8 cellular contexts compared by ENCODE assay signal in genomic region chr9:2014696-2015580, GRCh38. TPM values are rescaled to one million over a fixed set of nuclear protein-coding genes. Genes with fewer than 3 reads are reported as not detected.
DNase-seq lines count a peak whose midpoint lies in the region; ATAC-seq and TF ChIP-seq lines count a peak whose summit lies in the region.

Gene SMARCA2 (plus strand): TSS chr9:2015347. CDS start chr9:2029023, 13,676 bp downstream.

- intact Hi-C loops in head of caudate nucleus (cut with DNase I) = loop anchor here (10.0 kb wide), 1 partner anchor 830 kb away; the partner anchor contains the start of gene PUM3
- intact Hi-C loops in ovary (cut with DNase I) = loop anchor here in 2 of 4 donors (5.0 to 10.0 kb wide), 3 partner anchors 110 to 822 kb away; no protein-coding TSS in a partner anchor

- H3K9me3 ChIP-seq in SU-DHL-6 (ENCODE audit: insufficient read depth, low read length) = no peaks in the 10 kb centered on the region
- H3K9me3 ChIP-seq in ovary = no peaks in the 10 kb centered on the region
- no peaks in the 10 kb centered on the region for H3K9me3 ChIP-seq in thymus (ENCODE audit: control insufficient read depth)

- ATAC-seq in HG02642 (IDR thresholded peaks at IDR 0.05; ENCODE audit: poor library complexity, unreplicated experiment) = peak; percentile 85
- ATAC-seq in activated naive CD8-positive, alpha-beta T cell treated with anti-CD3 and anti-CD28 coated beads, Interleukin-2, amount 10 ng/mL, durations not matched to agents 7 days and 5 days (ENCODE audit: low read depth) = peak; percentile 81

- POLR2A ChIA-PET in activated naive CD8-positive, alpha-beta T cell treated with anti-CD3 and anti-CD28 coated beads, Interleukin-2, amount 10 ng/mL, durations not matched to agents 7 days and 5 days (lab: Charles Lee) = interaction anchor here (0.8 to 5.2 kb wide), 12 partner anchors 9 to 1742 kb away, joined by 3 to 29 read pairs (median 3); partner anchors contain the start of gene PUM3

- 0 out of 2 replicates have a peak, but pooled peaks cover 8% of the 10 kb centered on the region for H3F3A ChIP-seq in SU-DHL-6 (ENCODE audit: insufficient read depth)

- H3K9me2 ChIP-seq in SU-DHL-6 (replicated peaks; ENCODE audit: insufficient read depth, low read length) = no peaks in the 10 kb centered on the region

- H3K9me3 Mint-ChIP-seq in activated naive CD8-positive, alpha-beta T cell treated with anti-CD3 and anti-CD28 coated beads, Interleukin-2, amount 10 ng/mL, durations not matched to agents 7 days and 5 days = no peaks in the 10 kb centered on the region

- peaks cover 34% of the 10 kb centered on the region for H3K4me1 Mint-ChIP-seq in activated naive CD8-positive, alpha-beta T cell treated with anti-CD3 and anti-CD28 coated beads, Interleukin-2, amount 10 ng/mL, durations not matched to agents 7 days and 5 days

- TF ChIP-seq CTCF in GM12864 (IDR thresholded peaks at IDR 0.05; ENCODE audit: low read depth, low read length, missing control alignments) (no peak), SU-DHL-6 (IDR thresholded peaks at IDR 0.05; ENCODE audit: insufficient read depth, low read length, poor library complexity, severe bottlenecking) (no peak), ovary (IDR thresholded peaks at IDR 0.05) (no peak)

- 0 to 1% (median 0%) methylated on average over 62 to 71 of the region's 71 CpGs for WGBS in ovary, 3 donors
- WGBS in thymus = under 1% methylated on average over 71 of the region's 71 CpGs

- DNase-seq in GM12864 (ENCODE audit: low read depth) (peak; percentile 82), NCI-H1105 (lab: John Stamatoyannopoulos, UW) (peak; percentile 91), head of caudate nucleus (peak; percentile 96 to 100 (median 99)), ovary (peak; percentile 97 to 98 (median 98))
- peak; percentile 97 for DNase-seq in activated naive CD8-positive, alpha-beta T cell treated with anti-CD3 and anti-CD28 coated beads, Interleukin-2, amount 10 ng/mL, durations not matched to agents 7 days and 5 days

- H3K27me3 ChIP-seq in SU-DHL-6 (ENCODE audit: low read length) = no peaks in the 10 kb centered on the region
- no peaks in the 10 kb centered on the region for H3K27me3 ChIP-seq in ovary
- peaks cover 24% of the 10 kb centered on the region for H3K27me3 ChIP-seq in thymus (ENCODE audit: control insufficient read depth, insufficient read depth)

- H3K27me3 Mint-ChIP-seq in activated naive CD8-positive, alpha-beta T cell treated with anti-CD3 and anti-CD28 coated beads, Interleukin-2, amount 10 ng/mL, durations not matched to agents 7 days and 5 days = no peaks in the 10 kb centered on the region

- peak; percentile 84 for TF ChIP-seq POLR2A in ovary (IDR thresholded peaks at IDR 0.05)

- peak within 1 kb of the TSS; percentile 98 for H3K4me3 ChIP-seq in GM12864 (ENCODE audit: low read depth, low read length)
- H3K4me3 ChIP-seq in SU-DHL-6 (ENCODE audit: insufficient read depth, low read length, poor library complexity, severe bottlenecking) = peak within 1 kb of the TSS; percentile 84
- peak within 1 kb of the TSS; percentile 69 for H3K4me3 ChIP-seq in ovary
- peak within 1 kb of the TSS; percentile 68 for H3K4me3 ChIP-seq in thymus (ENCODE audit: low read length)

- H4K20me1 ChIP-seq in SU-DHL-6 (ENCODE audit: low read depth, low read length) = peaks cover 17% of the 10 kb centered on the region; the same call in 1 of the 2 replicates

- peak within 1 kb of the TSS; percentile 99 for H3K27ac Mint-ChIP-seq in activated naive CD8-positive, alpha-beta T cell treated with anti-CD3 and anti-CD28 coated beads, Interleukin-2, amount 10 ng/mL, durations not matched to agents 7 days and 5 days

- H2AFZ ChIP-seq in SU-DHL-6 (ENCODE audit: low read depth, low read length, severe bottlenecking) = peak within 1 kb of the TSS; percentile 92

- peak within 1 kb of the TSS; percentile 98 for H3K4me3 Mint-ChIP-seq in activated naive CD8-positive, alpha-beta T cell treated with anti-CD3 and anti-CD28 coated beads, Interleukin-2, amount 10 ng/mL, durations not matched to agents 7 days and 5 days

- H3K27ac ChIP-seq in SU-DHL-6 (ENCODE audit: low read depth, low read length) (peak within 1 kb of the TSS; percentile 57), ovary (peak within 1 kb of the TSS; percentile 85 to 98), thymus (ENCODE audit: low read depth) (peak within 1 kb of the TSS; percentile 97)

- H3K9ac ChIP-seq in SU-DHL-6 (ENCODE audit: low read length) = peak within 1 kb of the TSS; percentile 72

- no peaks in the 10 kb centered on the region for H3K36me3 ChIP-seq in SU-DHL-6 (ENCODE audit: low read length)
- no peaks in the 10 kb centered on the region for H3K36me3 ChIP-seq in ovary
- H3K36me3 ChIP-seq in thymus (ENCODE audit: control insufficient read depth, insufficient read depth) = no peaks in the 10 kb centered on the region

- H3K79me2 ChIP-seq in SU-DHL-6 (ENCODE audit: insufficient read depth, low read length) = no peaks in the 10 kb centered on the region

- peaks cover 2% of the 10 kb centered on the region for H3K4me1 ChIP-seq in ovary (ENCODE audit: insufficient read depth)
- H3K4me1 ChIP-seq in thymus (ENCODE audit: control insufficient read depth, insufficient read depth, low read length) = peaks cover 8% of the 10 kb centered on the region

- TF ChIP-seq EP300 in ovary (IDR thresholded peaks at IDR 0.05) = no peak

- H3K4me2 ChIP-seq in SU-DHL-6 (ENCODE audit: low read depth, low read length, poor library complexity, severe bottlenecking) = peak within 1 kb of the TSS; percentile 94

- peaks cover 2% of the 10 kb centered on the region for H3K36me3 Mint-ChIP-seq in activated naive CD8-positive, alpha-beta T cell treated with anti-CD3 and anti-CD28 coated beads, Interleukin-2, amount 10 ng/mL, durations not matched to agents 7 days and 5 days

RNA-seq across cellular contexts. Expression of gene SMARCA2, which starts in this region (rescaled TPM):
- total RNA-seq in activated naive CD8-positive, alpha-beta T cell treated with anti-CD3 and anti-CD28 coated beads, Interleukin-2, amount 10 ng/mL, durations not matched to agents 7 days and 5 days = 100 to 1,000 TPM; 285 to 293 TPM
- 100 to 1,000 TPM; 153 to 404 (median 199) TPM for total RNA-seq in ovary
- polyA plus RNA-seq in ovary = 100 to 1,000 TPM; 108 to 270 TPM
- polyA plus RNA-seq in thymus = 79.4 TPM

Comparison
In these comparisons a context has a peak if more than half of its experiments do, and no peak if none do; other contexts are left out.
1. Peak in every context shown above with its lines: DNase-seq, ATAC-seq, H3K4me3 ChIP-seq and H3K27ac ChIP-seq.